ENCODE assay signal across 36 cellular contexts in the genomic region with DNA sequence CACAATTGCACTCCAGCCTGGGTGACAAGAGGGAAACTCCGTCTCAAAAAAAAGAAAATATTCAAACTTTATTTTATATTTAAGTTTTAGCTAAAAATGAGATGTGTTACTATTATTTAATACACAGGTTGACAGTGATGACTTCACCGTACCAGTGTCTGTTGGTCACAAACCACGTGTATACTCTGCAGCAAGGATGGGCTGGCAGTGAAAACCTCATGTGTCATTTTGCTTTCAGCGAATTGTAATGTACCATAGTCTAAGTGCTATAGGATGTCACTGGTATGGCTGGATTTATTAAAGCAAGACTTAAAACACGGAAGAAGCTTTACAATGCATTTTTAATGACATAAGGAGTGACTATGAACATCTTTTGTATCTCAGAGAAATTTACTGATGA. TPM values are rescaled to one million over a fixed set of nuclear protein-coding genes. Genes with fewer than 3 reads are reported as not detected.
"Had no signal": no experiment of that assay in that cellular context is flagged by ENCODE, and none has a peak within 500 bp of the region (broad histone marks: within the 10 kb centered on the region; RNA-seq: fewer than 3 reads in every experiment).

No MANE protein-coding gene starts in this region.

- H3K4me3 ChIP-seq: MG63 had no signal

- DNase-seq: Karpas-422, Kasumi-1, MG63, MM.1S, MV-4-11, NCI-H1048, NCI-H1092, NCI-H1092 treated with DMSO at 0.1 percent for 48 hours, NCI-H1105, NCI-H1105 treated with DMSO at 0.1 percent for 48 hours, NCI-H1417, NCI-H1417 treated with DMSO at 0.1 percent for 48 hours, NCI-H1436, NCI-H1436 treated with DMSO at 0.1 percent for 48 hours, NCI-H146, NCI-H1694, NCI-H1694 treated with DMSO at 0.1 percent for 48 hours, NCI-H187, NCI-H187 treated with DMSO at 0.1 percent for 48 hours, NCI-H1930, NCI-H2029, NCI-H2029 treated with DMSO at 0.1 percent for 48 hours, NCI-H2081, NCI-H2081 treated with DMSO at 0.1 percent for 48 hours, NCI-H2107, NCI-H2171, NCI-H2171 treated with DMSO at 0.1 percent for 48 hours, NCI-H2227 treated with DMSO at 0.1 percent for 48 hours, NCI-H226, NCI-H345, NCI-H446, NCI-H446 treated with DMSO at 0.1 percent for 48 hours, NCI-H510A, NCI-H510A treated with DMSO at 0.1 percent for 48 hours had no signal

- H3K27me3 ChIP-seq: MG63 had no signal

- H3K36me3 ChIP-seq: MG63 had no signal

- H3K9me3 ChIP-seq: MG63 had no signal

RNA-seq across cellular contexts. Expression of gene NHLH2, which starts 28.1 kb away (rescaled TPM):
- total RNA-seq: M059J, MCF 10A had no signal
